22 cellular contexts compared by ENCODE assay signal in genomic region chr20:2465100-2465499, GRCh38.
"Had no signal": no experiment of that assay in that cellular context is flagged by ENCODE, and none has a peak within 500 bp of the region (broad histone marks: within the 10 kb centered on the region; RNA-seq: fewer than 3 reads in every experiment).

No MANE protein-coding gene starts in this region.

- H3K9me3 ChIP-seq: left ventricle myocardium inferior, lower lobe of right lung, pancreas, testis, tibial nerve, upper lobe of right lung, vagina had no signal

- DNase-seq: foreskin keratinocyte; head of caudate nucleus; kidney; left cardiac atrium; left ventricle myocardium inferior; lower lobe of right lung; mesenchymal stem cell; midbrain; occipital lobe; pancreas; right cardiac atrium; stimulated activated CD4-positive, alpha-beta T cell treated with anti-CD3 and anti-CD28 coated beads, Interleukin-2, amount 100 ng/mL, for 48 hours; testis; upper lobe of right lung had no signal

- H3K27ac Mint-ChIP-seq: dendritic cell treated with granulocyte-macrophage colony-stimulating factor and Interleukin-4, amounts not matched to agents 40 ng/mL and 50 ng/mL, for 4 days; nephron had no signal

- H3K27me3 Mint-ChIP-seq: dendritic cell treated with granulocyte-macrophage colony-stimulating factor and Interleukin-4, amounts not matched to agents 40 ng/mL and 50 ng/mL, for 4 days; progenitor cell of endocrine pancreas; stimulated activated naive CD8-positive, alpha-beta T cell treated with anti-CD3 and anti-CD28 coated beads, Interleukin-15, Interleukin-2, amounts not matched to agents 100 ng/mL and 50 ng/mL, for 24 hours had no signal

- H2AFZ ChIP-seq: hepatocyte had no signal

- H3K4me2 ChIP-seq: hepatocyte, smooth muscle cell had no signal

- H3K9me3 Mint-ChIP-seq: dendritic cell treated with granulocyte-macrophage colony-stimulating factor and Interleukin-4, amounts not matched to agents 40 ng/mL and 50 ng/mL, for 4 days; nephron; stimulated activated naive CD8-positive, alpha-beta T cell treated with anti-CD3 and anti-CD28 coated beads, Interleukin-15, Interleukin-2, amounts not matched to agents 100 ng/mL and 50 ng/mL, for 24 hours had no signal

- H3K4me3 Mint-ChIP-seq: dendritic cell treated with granulocyte-macrophage colony-stimulating factor and Interleukin-4, amounts not matched to agents 40 ng/mL and 50 ng/mL, for 4 days; stimulated activated naive CD8-positive, alpha-beta T cell treated with anti-CD3 and anti-CD28 coated beads, Interleukin-15, Interleukin-2, amounts not matched to agents 100 ng/mL and 50 ng/mL, for 24 hours had no signal

- H3K4me3 ChIP-seq: hepatocyte, left ventricle myocardium inferior, lower lobe of right lung, pancreas, smooth muscle cell, testis, tibial nerve, upper lobe of right lung, vagina had no signal

- ATAC-seq: foreskin keratinocyte, left cardiac atrium, lower lobe of right lung, pancreas, right cardiac atrium, upper lobe of right lung had no signal

- H3K4me1 ChIP-seq: foreskin keratinocyte had no signal

- H3K27me3 ChIP-seq: foreskin keratinocyte, hepatocyte, pancreas, testis, tibial nerve, upper lobe of right lung, vagina had no signal
